Comparison of ENCODE assay signal across 8 cellular contexts in genomic region chr19:16324384-16325160, GRCh38. TPM values are rescaled to one million over a fixed set of nuclear protein-coding genes. Genes with fewer than 3 reads are reported as not detected.
DNase-seq lines count a peak whose midpoint lies in the region; ATAC-seq lines count a peak whose summit lies in the region.

Gene KLF2 (plus strand): TSS chr19:16324826. CDS start chr19:16324924, 98 bp downstream.

- in situ Hi-C loops in KBM-7 (cut with MboI; ENCODE audit: low pct_unique_long_range_greater_than_20kb, low sequenced_read_pairs) = no loop called here

- H3K9me3 ChIP-seq in right cardiac atrium (ENCODE audit: control insufficient read depth, low read length) = no peaks in the 10 kb centered on the region

- H3K36me3 Mint-ChIP-seq in T-helper 1 cell treated with Interleukin-12 subunit alpha and Interleukin-12 subunit beta and Interleukin-4 antibody, amounts not matched to agents 30 μg/mL and 1 μg/mL, for 36 hours (ENCODE audit: low read depth) = peaks cover 42% of the 10 kb centered on the region

- peak; percentile 63 for DNase-seq in ELF-1 (ENCODE audit: low read depth, low spot score)
- DNase-seq in KBM-7 = peak; percentile 81
- peak; percentile 94 for DNase-seq in amniotic stem cell (lab: John Stamatoyannopoulos, UW)
- DNase-seq in right cardiac atrium = peak; percentile 95 to 99 (median 98)
- DNase-seq in putamen (ENCODE audit: low spot score) = peak; percentile 46

- H3K36me3 ChIP-seq in urinary bladder (ENCODE audit: insufficient read depth) = no peaks in the 10 kb centered on the region

- WGBS in right cardiac atrium = under 1% methylated on average over 105 of the region's 105 CpGs
- under 1% methylated on average over 105 of the region's 105 CpGs for WGBS in urinary bladder

- H3K27me3 Mint-ChIP-seq in T-helper 1 cell treated with Interleukin-12 subunit alpha and Interleukin-12 subunit beta and Interleukin-4 antibody, amounts not matched to agents 30 μg/mL and 1 μg/mL, for 36 hours (ENCODE audit: low read depth) = peaks cover 38% of the 10 kb centered on the region

- peak within 1 kb of the TSS; percentile 68 for H3K4me3 ChIP-seq in right cardiac atrium (ENCODE audit: low read length)
- H3K4me3 ChIP-seq in urinary bladder (ENCODE audit: low read depth, low read length) = peak within 1 kb of the TSS; percentile 85

- peak; percentile 56 for ATAC-seq in GM21529 (IDR thresholded peaks at IDR 0.05; ENCODE audit: unreplicated experiment)
- ATAC-seq in right cardiac atrium = peak; percentile 83 to 91

- peak within 1 kb of the TSS; percentile 67 for H3K4me3 Mint-ChIP-seq in T-helper 1 cell treated with Interleukin-12 subunit alpha and Interleukin-12 subunit beta and Interleukin-4 antibody, amounts not matched to agents 30 μg/mL and 1 μg/mL, for 36 hours

- peaks cover 2% of the 10 kb centered on the region for H3K4me1 ChIP-seq in right cardiac atrium (ENCODE audit: control insufficient read depth, insufficient read depth, low read length)
- no peaks in the 10 kb centered on the region for H3K4me1 ChIP-seq in urinary bladder (ENCODE audit: insufficient read depth)

- H3K27ac ChIP-seq in right cardiac atrium (ENCODE audit: low read length) (peak within 1 kb of the TSS; percentile 83), urinary bladder (ENCODE audit: low read depth) (peak within 1 kb of the TSS; percentile 88)

- H3K27me3 ChIP-seq in right cardiac atrium (ENCODE audit: control insufficient read depth, insufficient read depth) = no peaks in the 10 kb centered on the region

- peak within 1 kb of the TSS; percentile 59 for H3K27ac Mint-ChIP-seq in T-helper 1 cell treated with Interleukin-12 subunit alpha and Interleukin-12 subunit beta and Interleukin-4 antibody, amounts not matched to agents 30 μg/mL and 1 μg/mL, for 36 hours

- H3K4me1 Mint-ChIP-seq in T-helper 1 cell treated with Interleukin-12 subunit alpha and Interleukin-12 subunit beta and Interleukin-4 antibody, amounts not matched to agents 30 μg/mL and 1 μg/mL, for 36 hours (ENCODE audit: low read depth) = peaks cover 24% of the 10 kb centered on the region

- no peaks in the 10 kb centered on the region for H3K9me3 Mint-ChIP-seq in T-helper 1 cell treated with Interleukin-12 subunit alpha and Interleukin-12 subunit beta and Interleukin-4 antibody, amounts not matched to agents 30 μg/mL and 1 μg/mL, for 36 hours

- intact Hi-C loops in right cardiac atrium (cut with DNase I) = loop anchor here (5.0 to 10.0 kb wide), 5 partner anchors 37 to 80 kb away; no protein-coding TSS in a partner anchor

RNA-seq across cellular contexts. Expression of gene KLF2, which starts in this region (rescaled TPM):
- 10 to 100 TPM; 53.3 to 73.5 (median 68.1) TPM for total RNA-seq in right cardiac atrium
- 30.9 TPM for polyA plus RNA-seq in right cardiac atrium
- 14.2 TPM for total RNA-seq in urinary bladder
- 155 TPM for polyA plus RNA-seq in urinary bladder

Comparison
In these comparisons a context has a peak if more than half of its experiments do, and no peak if none do; other contexts are left out.
1. Peak in every context shown above with its lines: DNase-seq, ATAC-seq, H3K4me3 ChIP-seq and H3K27ac ChIP-seq.
2. DNase-seq: peak in every context shown above with its lines; median percentile 98 in right cardiac atrium; 94 in amniotic stem cell; 81 in KBM-7; 63 in ELF-1; 46 in putamen.